In genomic region chr2:63581266-63581961, GRCh38 we compare ENCODE assay signal across 11 cellular contexts. TPM values are rescaled to one million over a fixed set of nuclear protein-coding genes. Genes with fewer than 3 reads are reported as not detected.
DNase-seq lines count a peak whose midpoint lies in the region; ATAC-seq, FAIRE-seq and TF ChIP-seq lines count a peak whose summit lies in the region.
"Had no signal": no experiment of that assay in that cellular context is flagged by ENCODE, and none has a peak within 500 bp of the region (broad histone marks: within the 10 kb centered on the region; RNA-seq: fewer than 3 reads in every experiment).

No MANE protein-coding gene starts in this region.

- H3K79me2 ChIP-seq in GM12878 (ENCODE audit: control insufficient read depth, insufficient read depth, low read length), result peaks cover 2% of the 10 kb centered on the region; the same call in 1 of the 2 replicates

- H3K27ac ChIP-seq in GM12878 (ENCODE audit: control insufficient read depth, insufficient read depth), result no peak overlapping the region
- H3K27ac ChIP-seq in iPS-18a (ENCODE audit: low read length), result peak overlapping the region; percentile 30
- no peak overlapping the region for H3K27ac ChIP-seq in endodermal cell (ENCODE audit: low read depth, low read length)
- H3K27ac ChIP-seq: prostate gland had no signal

- SMC1A ChIA-PET in GM12878 (lab: Charles Lee; ENCODE audit: uncharacterized antibody, unreplicated experiment), result interaction anchor here (0.6 to 1.3 kb wide), 5 partner anchors 9 to 681 kb away, joined by 3 read pairs; no protein-coding TSS in a partner anchor

- no peaks in the 10 kb centered on the region for H4K20me1 ChIP-seq in GM12878 (ENCODE audit: control insufficient read depth, insufficient read depth)

- intact Hi-C loops in GM12878 (cut with micrococcal nuclease; ENCODE audit: unreplicated experiment), result no loop called here

- DNase-seq in HT1080 (ENCODE audit: low read depth), result peak; percentile 4
- no peak for DNase-seq in GM12878 (ENCODE audit: low read depth, low spot score)
- no peak for DNase-seq in UCSD-AML1 (lab: John Stamatoyannopoulos, UW; ENCODE audit: unreplicated experiment)
- DNase-seq in endodermal cell, result no peak
- no peak for DNase-seq in epidermal melanocyte (ENCODE audit: insufficient read length, low spot score)
- DNase-seq: activated CD4-positive, CD25-positive, alpha-beta regulatory T cell; NCI-H1048 had no signal

- H3K27me3 ChIP-seq in GM12878 (replicated peaks in 1 of 2; ENCODE audit: control insufficient read depth in 2 of 2, insufficient read depth in 2 of 2, low read length in 1 of 2), result no peaks in the 10 kb centered on the region
- H3K27me3 ChIP-seq in iPS-18a (ENCODE audit: control insufficient read depth, insufficient read depth, low read length), result no peaks in the 10 kb centered on the region
- no peaks in the 10 kb centered on the region for H3K27me3 ChIP-seq in endodermal cell (ENCODE audit: control insufficient read depth, insufficient read depth, low read length, poor library complexity, severe bottlenecking)

- no peak overlapping the region for H2AFZ ChIP-seq in GM12878 (ENCODE audit: control insufficient read depth, low read depth, low read length)

- no TSS peak for BruUV-seq in GM12878 (replicated peaks; lab: Mats Ljungman, UMichigan)

- POLR2A ChIA-PET in GM12878 (lab: Charles Lee), result interaction anchor here (0.7 kb wide), 2 partner anchors 262 to 634 kb away, joined by 4 to 6 read pairs; no protein-coding TSS in a partner anchor

- in situ Hi-C loops in GM12878 (cut with MboI), result no loop called here

- H3K4me2 ChIP-seq in GM12878 (ENCODE audit: control insufficient read depth, insufficient read depth), result no peak overlapping the region

- H3K4me3 Mint-ChIP-seq in stimulated activated memory B cell treated with anti-CD40 and anti-IgM and Interleukin-4, amounts not matched to agents 10 μg/mL and 1 μg/mL and 100 μg/mL, for 72 hours, result no peak overlapping the region
- H3K4me3 Mint-ChIP-seq in endodermal cell, result no peak overlapping the region

- CTCF ChIA-PET in GM12878 (lab: Yijun Ruan, JAX), result interaction anchor here (0.9 to 1.7 kb wide), 2 partner anchors 10 to 38 kb away, joined by 3 to 5 read pairs; no protein-coding TSS in a partner anchor

- H3K9ac ChIP-seq in GM12878 (ENCODE audit: control insufficient read depth, insufficient read depth, low read length) (no peak overlapping the region), iPS-18a (ENCODE audit: low read length) (no peak overlapping the region), endodermal cell (ENCODE audit: extremely low read depth, low read length, poor library complexity, severe bottlenecking) (no peak overlapping the region)

- RAD21 ChIA-PET in GM12878 (lab: Charles Lee; ENCODE audit: unreplicated experiment), result no interaction called here

- H3K4me3 ChIP-seq in GM12878 (no peak overlapping the region), iPS-18a (ENCODE audit: low read length) (no peak overlapping the region), endodermal cell (ENCODE audit: low read length) (no peak overlapping the region)
- H3K4me3 ChIP-seq: prostate gland had no signal

- no peaks in the 10 kb centered on the region for H3K36me3 ChIP-seq in GM12878 (ENCODE audit: control insufficient read depth in 2 of 2, insufficient read depth in 2 of 2, low read length in 1 of 2)
- H3K36me3 ChIP-seq in iPS-18a (ENCODE audit: control insufficient read depth, low read depth, low read length), result no peaks in the 10 kb centered on the region
- no peaks in the 10 kb centered on the region for H3K36me3 ChIP-seq in endodermal cell (ENCODE audit: control insufficient read depth, insufficient read depth, low read length)
- H3K36me3 ChIP-seq: prostate gland had no signal

- H3K36me3 Mint-ChIP-seq in stimulated activated memory B cell treated with anti-CD40 and anti-IgM and Interleukin-4, amounts not matched to agents 10 μg/mL and 1 μg/mL and 100 μg/mL, for 72 hours, result no peaks in the 10 kb centered on the region
- no peaks in the 10 kb centered on the region for H3K36me3 Mint-ChIP-seq in endodermal cell (ENCODE audit: low read depth)

- no peaks in the 10 kb centered on the region for H3K9me3 Mint-ChIP-seq in stimulated activated memory B cell treated with anti-CD40 and anti-IgM and Interleukin-4, amounts not matched to agents 10 μg/mL and 1 μg/mL and 100 μg/mL, for 72 hours
- H3K9me3 Mint-ChIP-seq in endodermal cell, result no peaks in the 10 kb centered on the region

- FAIRE-seq in GM12878 (lab: Jason Lieb, UNC), result no peak

- H3K27ac Mint-ChIP-seq in stimulated activated memory B cell treated with anti-CD40 and anti-IgM and Interleukin-4, amounts not matched to agents 10 μg/mL and 1 μg/mL and 100 μg/mL, for 72 hours, result peak overlapping the region; percentile 26
- H3K27ac Mint-ChIP-seq in endodermal cell, result no peak overlapping the region

- no peak for TF ChIP-seq POLR2A in GM12878 (IDR thresholded peaks at IDR 0.05; ENCODE audit: low read depth, low read length)

- no peaks in the 10 kb centered on the region for H3K9me3 ChIP-seq in GM12878 (replicated peaks; ENCODE audit: control insufficient read depth, insufficient read depth, low read length)
- H3K9me3 ChIP-seq in iPS-18a (ENCODE audit: control insufficient read depth, low read depth, low read length), result no peaks in the 10 kb centered on the region
- no peaks in the 10 kb centered on the region for H3K9me3 ChIP-seq in endodermal cell (ENCODE audit: control insufficient read depth, low read length)
- H3K9me3 ChIP-seq: prostate gland had no signal

- TF ChIP-seq EP300 in GM12878 (IDR thresholded peaks at IDR 0.05; ENCODE audit: borderline replicate concordance in 1 of 2, control insufficient read depth in 1 of 2, low read depth in 2 of 2, low read length in 2 of 2), result no peak

- ATAC-seq in GM12878 (peak; percentile 21; the same call in 2 of the 3 replicates), HG02588 (IDR thresholded peaks at IDR 0.05; ENCODE audit: unreplicated experiment) (no peak)
- ATAC-seq in stimulated activated memory B cell treated with anti-CD40 and anti-IgM and Interleukin-4, amounts not matched to agents 10 μg/mL and 1 μg/mL and 100 μg/mL, for 72 hours, result no peak

- H3K27me3 Mint-ChIP-seq in stimulated activated memory B cell treated with anti-CD40 and anti-IgM and Interleukin-4, amounts not matched to agents 10 μg/mL and 1 μg/mL and 100 μg/mL, for 72 hours, result no peaks in the 10 kb centered on the region
- H3K27me3 Mint-ChIP-seq in endodermal cell (ENCODE audit: insufficient read depth), result no peaks in the 10 kb centered on the region

- TF ChIP-seq RAD21 in GM12878 (IDR thresholded peaks at IDR 0.05; ENCODE audit: insufficient read depth, low read depth, low read length), result no peak

- TF ChIP-seq CTCF in GM12878 (IDR thresholded peaks at IDR 0.05 in 2 of 3, conservative IDR thresholded peaks at IDR 0.05 in 1 of 3; ENCODE audit: control insufficient read depth in 2 of 3, extremely low read depth in 1 of 3, insufficient read depth in 1 of 3, low read depth in 3 of 3, low read length in 3 of 3) (no peak), endodermal cell (conservative IDR thresholded peaks at IDR 0.05) (no peak)

- WGBS in GM12878 (ENCODE audit: insufficient coverage, insufficient replicate concordance, low lambda C conversion rate, missing lambda C conversion rate), result 96% methylated on average over 5 of the region's 5 CpGs
- 93% methylated on average over 5 of the region's 5 CpGs for WGBS in endodermal cell (ENCODE audit: insufficient coverage in 1 of 2, insufficient read length in 1 of 2), 2 experiments

- peaks cover 27% of the 10 kb centered on the region for H3K4me1 Mint-ChIP-seq in stimulated activated memory B cell treated with anti-CD40 and anti-IgM and Interleukin-4, amounts not matched to agents 10 μg/mL and 1 μg/mL and 100 μg/mL, for 72 hours
- no peaks in the 10 kb centered on the region for H3K4me1 Mint-ChIP-seq in endodermal cell

- H3K4me1 ChIP-seq in GM12878 (ENCODE audit: control insufficient read depth, insufficient read depth, low read length) (no peaks in the 10 kb centered on the region), iPS-18a (ENCODE audit: control insufficient read depth, low read depth, low read length) (peaks cover 8% of the 10 kb centered on the region), endodermal cell (ENCODE audit: control insufficient read depth, insufficient read depth, low read length) (no peaks in the 10 kb centered on the region)
- H3K4me1 ChIP-seq: prostate gland had no signal

RNA-seq across cellular contexts. Expression of gene WDPCP, which starts 6.9 kb away (rescaled TPM):
- 5.8 and 7.0 TPM in 2 replicates for total RNA-seq in HT1080 (2014; rRNA removed; shearing (Covaris generic))
- polyA plus RNA-seq in HT1080 (2015; cell fraction: cytosol; rRNA removed), result 3.2 and 4.2 TPM in 2 replicates
- 6.3 and 7.3 TPM in 2 replicates for polyA plus RNA-seq in HT1080 (2015; cell fraction: nucleus; rRNA removed)
- 106 and 107 TPM in 2 replicates for total RNA-seq in GM12878 (2013; cell fraction: nucleolus; rRNA removed)
- total RNA-seq in GM12878 (2014; rRNA removed), result 7.9 TPM in 2 replicates
- total RNA-seq in GM12878 (2014; rRNA removed; fragmentation: Illumina TruSeq; extraction: Trizol), result 6.6 and 8.6 TPM in 2 replicates
- total RNA-seq in GM12878 (2021), result 4.6 and 6.6 TPM in 2 replicates
- 3.4 TPM for polyA plus RNA-seq in GM12878 (2011; ENCODE audit: low read depth)
- 7.5 and 9.3 TPM in 2 replicates for polyA plus RNA-seq in GM12878 (2011; rRNA removed)
- polyA plus RNA-seq in GM12878 (2011; cell fraction: cytosol; rRNA removed), result 4.6 and 5.1 TPM in 2 replicates
- 10.8 and 12.6 TPM in 2 replicates for polyA plus RNA-seq in GM12878 (2011; cell fraction: nucleus; rRNA removed)
- polyA plus RNA-seq in GM12878 (2012), result 3.6 and 4.6 TPM in 2 replicates
- 3.2 and 4.7 TPM in 2 replicates for polyA plus RNA-seq in GM12878 (2014; fragmentation: Illumina TruSeq; extraction: Trizol)
- polyA plus RNA-seq in GM12878 (2014; fragmentation: Nextera tagmentation; extraction: Ambion mirVana), result 1 to 10 TPM; 2.1 to 2.7 TPM
- polyA plus RNA-seq in GM12878 (2014; rRNA removed), result 3.6 and 3.8 TPM in 2 replicates
- polyA plus RNA-seq in GM12878 (2016; fragmentation: Nextera tagmentation; extraction: Ambion mirVana), result 1 to 10 TPM; 4.0 to 5.1 TPM
- 27.4 and 32.5 TPM in 2 replicates for polyA minus RNA-seq in GM12878 (2011; rRNA and poly(A)+ RNA removed)
- 4.0 and 9.1 TPM in 2 replicates for polyA minus RNA-seq in GM12878 (2011; cell fraction: cytosol; rRNA and poly(A)+ RNA removed)
- polyA minus RNA-seq in GM12878 (2011; cell fraction: nucleus; rRNA and poly(A)+ RNA removed), result 54.0 and 86.0 TPM in 2 replicates
- 10 to 100 TPM; 11.8 to 25.1 TPM for total RNA-seq in endodermal cell
- 6.9 TPM for polyA plus RNA-seq in endodermal cell (2013, experiment 1 of 2)
- polyA plus RNA-seq in endodermal cell (2013, experiment 2 of 2), result 8.1 TPM

RNA-seq across cellular contexts. Expression of gene MDH1, which starts 7.3 kb away (rescaled TPM):
- total RNA-seq in HT1080 (2014; rRNA removed; shearing (Covaris generic)), result 295 and 321 TPM in 2 replicates
- polyA plus RNA-seq in HT1080 (2015; cell fraction: cytosol; rRNA removed), result 263 and 266 TPM in 2 replicates
- 327 and 363 TPM in 2 replicates for polyA plus RNA-seq in HT1080 (2015; cell fraction: nucleus; rRNA removed)
- total RNA-seq in GM12878 (2013; cell fraction: nucleolus; rRNA removed), result 286 and 299 TPM in 2 replicates
- total RNA-seq in GM12878 (2014; rRNA removed) (315 and 377 TPM in 2 replicates), GM12878 (2014; rRNA removed; fragmentation: Illumina TruSeq; extraction: Trizol) (300 and 303 TPM in 2 replicates), GM12878 (2021) (254 and 272 TPM in 2 replicates), endodermal cell (100 to 1,000 TPM; 160 to 259 TPM)
- polyA plus RNA-seq in GM12878 (2011; ENCODE audit: low read depth), result 200 TPM
- polyA plus RNA-seq in GM12878 (2011; rRNA removed) (564 and 790 TPM in 2 replicates), GM12878 (2014; fragmentation: Illumina TruSeq; extraction: Trizol) (291 and 330 TPM in 2 replicates), GM12878 (2014; fragmentation: Nextera tagmentation; extraction: Ambion mirVana) (1,000 to 10,000 TPM; 1,221 to 1,581 TPM), GM12878 (2014; rRNA removed) (237 and 271 TPM in 2 replicates), GM12878 (2016; fragmentation: Nextera tagmentation; extraction: Ambion mirVana) (100 to 1,000 TPM; 697 to 775 TPM)
- 326 and 377 TPM in 2 replicates for polyA plus RNA-seq in GM12878 (2011; cell fraction: cytosol; rRNA removed)
- 225 and 226 TPM in 2 replicates for polyA plus RNA-seq in GM12878 (2011; cell fraction: nucleus; rRNA removed)
- 230 and 235 TPM in 2 replicates for polyA plus RNA-seq in GM12878 (2012)
- polyA minus RNA-seq in GM12878 (2011; rRNA and poly(A)+ RNA removed), result 236 and 255 TPM in 2 replicates
- 74.6 and 83.7 TPM in 2 replicates for polyA minus RNA-seq in GM12878 (2011; cell fraction: cytosol; rRNA and poly(A)+ RNA removed)
- 107 and 128 TPM in 2 replicates for polyA minus RNA-seq in GM12878 (2011; cell fraction: nucleus; rRNA and poly(A)+ RNA removed)
- 235 TPM for polyA plus RNA-seq in endodermal cell (2013, experiment 1 of 2)
- polyA plus RNA-seq in endodermal cell (2013, experiment 2 of 2), result 226 TPM
